Comparison of ENCODE assay signal across 8 cellular contexts in genomic region chr11:122981388-122982264, GRCh38.
DNase-seq lines count a peak whose midpoint lies in the region; ATAC-seq and TF ChIP-seq lines count a peak whose summit lies in the region.

Gene BSX, minus strand, starts transcription at chr11:122981834. Its CDS starts 163 bp downstream, at chr11:122981671.

- peak; percentile 77 for DNase-seq in GM10266 (ENCODE audit: extremely low spot score)
- peak; percentile 64 for DNase-seq in NCI-H2227 (lab: John Stamatoyannopoulos, UW; ENCODE audit: unreplicated experiment)
- peak; percentile 49 for DNase-seq in activated T-cell treated with anti-CD3 and anti-CD28 coated beads for 48 hours (ENCODE audit: low read depth)
- DNase-seq in globus pallidus (ENCODE audit: low spot score): peak; percentile 20
- DNase-seq in putamen (ENCODE audit: low spot score): peak; percentile 15
- no peak for DNase-seq in WERI-Rb-1
- no peak for DNase-seq in NCI-H1417 treated with DMSO at 0.1 percent for 48 hours (lab: John Stamatoyannopoulos, UW)

- H3K9me3 ChIP-seq in WERI-Rb-1 (ENCODE audit: severe bottlenecking): no peaks in the 10 kb centered on the region

- H3K4me3 ChIP-seq in WERI-Rb-1 (ENCODE audit: low read depth, low read length): no peak within 1 kb of the TSS

- no peak for ATAC-seq in GM21526 (IDR thresholded peaks at IDR 0.05; ENCODE audit: low FRiP score, unreplicated experiment)

- peaks cover 2% of the 10 kb centered on the region for H3K27me3 ChIP-seq in WERI-Rb-1 (ENCODE audit: insufficient read depth, low read depth, severe bottlenecking)

- TF ChIP-seq CTCF in GM10266 (IDR thresholded peaks at IDR 0.05; ENCODE audit: control insufficient read depth, insufficient read depth, low read depth, missing control alignments): no peak
- TF ChIP-seq CTCF in WERI-Rb-1 (IDR thresholded peaks at IDR 0.05; ENCODE audit: low read depth, low read length): no peak

- H3K36me3 ChIP-seq in WERI-Rb-1: no peaks in the 10 kb centered on the region

- H3K27ac ChIP-seq in WERI-Rb-1: no peak within 1 kb of the TSS

Comparison
In these comparisons a context has a peak if more than half of its experiments do, and no peak if none do; other contexts are left out.
1. DNase-seq: peak in GM10266 (single experiment), NCI-H2227 (single experiment), activated T-cell treated with anti-CD3 and anti-CD28 coated beads for 48 hours (single experiment), globus pallidus (single experiment) and putamen (single experiment); none in WERI-Rb-1 (single experiment) and NCI-H1417 treated with DMSO at 0.1 percent for 48 hours (single experiment).